10 cellular contexts compared by ENCODE assay signal in genomic region chr3:84965141-84965540, GRCh38. TPM values are rescaled to one million over a fixed set of nuclear protein-coding genes. Genes with fewer than 3 reads are reported as not detected.
A peak's percentile ranks its signal among the peaks of the same experiment; 100 is the strongest.
DNase-seq lines count a peak whose midpoint lies in the region; ATAC-seq and TF ChIP-seq lines count a peak whose summit lies in the region.
"Had no signal": no experiment of that assay in that cellular context is flagged by ENCODE, and none has a peak within 500 bp of the region (broad histone marks: within the 10 kb centered on the region; RNA-seq: fewer than 3 reads in every experiment).

No MANE protein-coding gene starts in this region.

- H3K27me3 Mint-ChIP-seq in Calu3 (ENCODE audit: unreplicated experiment): no peaks in the 10 kb centered on the region
- H3K27me3 Mint-ChIP-seq in CD8-positive, alpha-beta T cell (ENCODE audit: low read depth): peaks cover 23% of the 10 kb centered on the region

- H3K4me1 Mint-ChIP-seq in Calu3 (ENCODE audit: low read depth, unreplicated experiment): peaks cover 3% of the 10 kb centered on the region
- H3K4me1 Mint-ChIP-seq in CD8-positive, alpha-beta T cell (ENCODE audit: low read depth): peaks cover 6% of the 10 kb centered on the region

- no peaks in the 10 kb centered on the region for H3K9me3 Mint-ChIP-seq in Calu3 (ENCODE audit: low read depth, unreplicated experiment)
- H3K9me3 Mint-ChIP-seq in CD8-positive, alpha-beta T cell: no peaks in the 10 kb centered on the region

- CTCF ChIA-PET in Calu3 (lab: Charles Lee): no interaction called here
- CTCF ChIA-PET in CD8-positive, alpha-beta T cell (lab: Charles Lee): no interaction called here

- H3K36me3 Mint-ChIP-seq in Calu3 (ENCODE audit: insufficient read depth, unreplicated experiment): no peaks in the 10 kb centered on the region
- no peaks in the 10 kb centered on the region for H3K36me3 Mint-ChIP-seq in CD8-positive, alpha-beta T cell

- no peaks in the 10 kb centered on the region for H3K4me1 ChIP-seq in CD8-positive, alpha-beta T cell (ENCODE audit: insufficient read depth, low read length)

- no peak overlapping the region for H3K4me3 ChIP-seq in CD8-positive, alpha-beta T cell (ENCODE audit: low read depth, low read length)

- POLR2A ChIA-PET in CD8-positive, alpha-beta T cell (lab: Charles Lee): no interaction called here

- H3K27ac ChIP-seq in CD8-positive, alpha-beta T cell (ENCODE audit: low read depth, low read length): no peak overlapping the region

- no peaks in the 10 kb centered on the region for H3K9me3 ChIP-seq in CD8-positive, alpha-beta T cell (ENCODE audit: low read length)

- BruUV-seq in Calu3 (replicated peaks; lab: Mats Ljungman, UMichigan): no TSS peak

- in situ Hi-C loops in KBM-7 (cut with MboI; ENCODE audit: low pct_unique_long_range_greater_than_20kb, low sequenced_read_pairs): no loop called here

- no peaks in the 10 kb centered on the region for H3K36me3 ChIP-seq in CD8-positive, alpha-beta T cell (ENCODE audit: insufficient read depth, low read length)

- DNase-seq in Calu3 (peak; percentile 47), KBM-7 (peak; percentile 42), SK-N-DZ (ENCODE audit: low spot score) (peak; percentile 65), iris pigment epithelial cell (ENCODE audit: low read depth) (peak; percentile 52)
- no peak for DNase-seq in CD8-positive, alpha-beta T cell
- DNase-seq in stimulated activated naive CD4-positive, alpha-beta T cell (lab: John Stamatoyannopoulos, UW): no peak
- DNase-seq: NCI-H1694 had no signal

- no peak overlapping the region for H3K4me3 Mint-ChIP-seq in Calu3 (ENCODE audit: low read depth, unreplicated experiment)
- no peak overlapping the region for H3K4me3 Mint-ChIP-seq in CD8-positive, alpha-beta T cell

- intact Hi-C loops in Calu3 (cut with micrococcal nuclease; ENCODE audit: unreplicated experiment): loop anchor here (2.0 kb wide), 1 partner anchor 416 kb away; no protein-coding TSS in a partner anchor
- intact Hi-C loops in CD8-positive, alpha-beta T cell (cut with DNase I, micrococcal nuclease): no loop called here

- no peak overlapping the region for H3K27ac Mint-ChIP-seq in Calu3 (ENCODE audit: unreplicated experiment)
- H3K27ac Mint-ChIP-seq in CD8-positive, alpha-beta T cell: no peak overlapping the region

- H3K27me3 ChIP-seq in CD8-positive, alpha-beta T cell (ENCODE audit: insufficient read depth, low read length): peaks cover 4% of the 10 kb centered on the region

- ATAC-seq in GM21515 (IDR thresholded peaks at IDR 0.05; ENCODE audit: unreplicated experiment): no peak
- ATAC-seq in GM18873 (IDR thresholded peaks at IDR 0.05; ENCODE audit: low FRiP score, unreplicated experiment): no peak
- no peak for ATAC-seq in CD8-positive, alpha-beta T cell
- ATAC-seq: HCT116 had no signal

- TF ChIP-seq CTCF in Calu3 (IDR thresholded peaks at IDR 0.05; ENCODE audit: unreplicated experiment): peak; percentile 42
- no peak for TF ChIP-seq CTCF in CD8-positive, alpha-beta T cell (IDR thresholded peaks at IDR 0.05)

RNA-seq across cellular contexts. Expression of gene CADM2, which starts 6.4 kb away (rescaled TPM):
- 0.71 and 1.3 TPM in 2 replicates for total RNA-seq in Calu3 (2022)
- 1.6 and 3.1 TPM in 2 replicates for polyA plus RNA-seq in SK-N-DZ (2014; cell fraction: cytosol; rRNA removed)
- polyA plus RNA-seq in SK-N-DZ (2014; cell fraction: nucleus; rRNA removed): 0.60 and 0.95 TPM in 2 replicates
- total RNA-seq in CD8-positive, alpha-beta T cell: under 1 TPM; 0.33 to 0.36 TPM

Comparison
In these comparisons a context has a peak if more than half of its experiments do, and no peak if none do; other contexts are left out.
1. DNase-seq: peak in Calu3 (single experiment), KBM-7 (single experiment), SK-N-DZ (single experiment) and iris pigment epithelial cell (single experiment); none in CD8-positive, alpha-beta T cell (0 of 7) and stimulated activated naive CD4-positive, alpha-beta T cell (0 of 6).